In genomic region chr17:29116652-29117439, GRCh38 we compare ENCODE assay signal across 8 cellular contexts.
A peak's percentile ranks its signal among the peaks of the same experiment; 100 is the strongest.
DNase-seq lines count a peak whose midpoint lies in the region; ATAC-seq and TF ChIP-seq lines count a peak whose summit lies in the region.

No MANE protein-coding gene starts in this region.

- H3K23ac ChIP-seq in mesenchymal stem cell (ENCODE audit: low read length in 2 of 2): no peak overlapping the region

- H2AFZ ChIP-seq in mesenchymal stem cell (ENCODE audit: low read depth, low read length): no peak overlapping the region

- H3K4me2 ChIP-seq in mesenchymal stem cell (ENCODE audit: low read length, poor library complexity, severe bottlenecking): no peak overlapping the region

- no peak overlapping the region for H2BK5ac ChIP-seq in mesenchymal stem cell (ENCODE audit: low read depth, low read length, poor library complexity, severe bottlenecking)

- H3K4ac ChIP-seq in mesenchymal stem cell (ENCODE audit: low read depth in 1 of 2, low read length in 2 of 2): no peak overlapping the region

- H3K9me3 ChIP-seq in effector memory CD4-positive, alpha-beta T cell (ENCODE audit: control insufficient read depth, low read length): no peaks in the 10 kb centered on the region
- H3K9me3 ChIP-seq in mesenchymal stem cell (ENCODE audit: control insufficient read depth, low read length): no peaks in the 10 kb centered on the region

- no peak overlapping the region for H2BK12ac ChIP-seq in mesenchymal stem cell (ENCODE audit: low read length in 2 of 2)

- H3K4me3 ChIP-seq in AG09309 (ENCODE audit: control insufficient read depth, low read depth, low read length): no peak overlapping the region
- H3K4me3 ChIP-seq in effector memory CD4-positive, alpha-beta T cell (ENCODE audit: insufficient read depth, low read depth, low read length, poor library complexity, severe bottlenecking): no peak overlapping the region
- no peak overlapping the region for H3K4me3 ChIP-seq in mesenchymal stem cell (ENCODE audit: insufficient read depth in 1 of 2, low read depth in 1 of 2, low read length in 2 of 2)

- peaks cover 81% of the 10 kb centered on the region for H3K36me3 ChIP-seq in effector memory CD4-positive, alpha-beta T cell (ENCODE audit: control insufficient read depth, insufficient read depth, low read length)
- H3K36me3 ChIP-seq in mesenchymal stem cell (ENCODE audit: control insufficient read depth in 1 of 2, insufficient read depth in 2 of 2, low read depth in 1 of 2, low read length in 2 of 2): peaks cover 70 to 72% of the 10 kb centered on the region in 2 experiments

- no peak overlapping the region for H3K9ac ChIP-seq in mesenchymal stem cell (ENCODE audit: low read length)

- H3K27ac ChIP-seq in effector memory CD4-positive, alpha-beta T cell (ENCODE audit: insufficient read depth, low read length, poor library complexity, severe bottlenecking): no peak overlapping the region
- H3K27ac ChIP-seq in mesenchymal stem cell (ENCODE audit: low read length, poor library complexity, severe bottlenecking): no peak overlapping the region

- no peak overlapping the region for H3K14ac ChIP-seq in mesenchymal stem cell (ENCODE audit: low read length in 2 of 2)

- no peak for ATAC-seq in GM21381 (IDR thresholded peaks at IDR 0.05; ENCODE audit: unreplicated experiment)

- H4K8ac ChIP-seq in mesenchymal stem cell (ENCODE audit: low read length): no peak overlapping the region

- DNase-seq in AG09309 (ENCODE audit: low read depth): no peak
- DNase-seq in GM19240 (ENCODE audit: insufficient read length, low spot score): peak; percentile 48
- peak; percentile 55 for DNase-seq in NCI-H82 treated with DMSO at 0.1 percent for 48 hours (lab: John Stamatoyannopoulos, UW; ENCODE audit: unreplicated experiment)
- peak; percentile 90 for DNase-seq in activated CD8-positive, alpha-beta memory T cell treated with anti-CD3 and anti-CD28 coated beads for 24 hours
- DNase-seq in effector memory CD4-positive, alpha-beta T cell: peak; percentile 53 to 68 (median 64)
- peak; percentile 52 for DNase-seq in mesenchymal stem cell
- DNase-seq in stimulated activated CD8-positive, alpha-beta memory T cell treated with anti-CD3 and anti-CD28 coated beads, Interleukin-2, amount 100 ng/mL, for 48 hours (ENCODE audit: low read depth in 2 of 2): peak; percentile 67 to 69

- H3K79me1 ChIP-seq in mesenchymal stem cell (replicated peaks; ENCODE audit: low read length, poor library complexity, severe bottlenecking): peaks cover 5% of the 10 kb centered on the region

- no peak overlapping the region for H4K91ac ChIP-seq in mesenchymal stem cell (ENCODE audit: low read length)

- no peak overlapping the region for H3K18ac ChIP-seq in mesenchymal stem cell (ENCODE audit: low read depth in 1 of 2, low read length in 2 of 2)

- H3K4me1 ChIP-seq in effector memory CD4-positive, alpha-beta T cell (ENCODE audit: control insufficient read depth, insufficient read depth, low read length, poor library complexity, severe bottlenecking): no peaks in the 10 kb centered on the region
- H3K4me1 ChIP-seq in mesenchymal stem cell (ENCODE audit: control insufficient read depth, insufficient read depth, low read depth, low read length): peaks cover 44% of the 10 kb centered on the region

- no peak overlapping the region for H2BK15ac ChIP-seq in mesenchymal stem cell (ENCODE audit: low read depth, poor library complexity, severe bottlenecking)

- WGBS in mesenchymal stem cell: 53% methylated on average over 20 of the region's 25 CpGs

- TF ChIP-seq CTCF in AG09309 (IDR thresholded peaks at IDR 0.05; ENCODE audit: control insufficient read depth, insufficient read depth, low read depth, low read length, missing control alignments): peak; percentile 96

- no peak overlapping the region for H2AK5ac ChIP-seq in mesenchymal stem cell (ENCODE audit: low read length, severe bottlenecking)

- H2BK120ac ChIP-seq in mesenchymal stem cell (ENCODE audit: low read depth, low read length): no peak overlapping the region

- no peaks in the 10 kb centered on the region for H3K27me3 ChIP-seq in effector memory CD4-positive, alpha-beta T cell (replicated peaks; ENCODE audit: control insufficient read depth, insufficient read depth, low read length, poor library complexity, severe bottlenecking)
- H3K27me3 ChIP-seq in mesenchymal stem cell (ENCODE audit: control insufficient read depth in 1 of 2, insufficient read depth in 1 of 2, low read length in 2 of 2): no peaks in the 10 kb centered on the region
